ENCODE assay signal across 1 cellular context in genomic region chr10:122267849-122268737, GRCh38.
TF ChIP-seq lines count a peak whose summit lies in the region.

No MANE protein-coding gene starts in this region.

TF ChIP-seq in HepG2, 621 proteins besides CTCF, POLR2A, EP300 and RAD21 (continued from another document and continues in another):
- TF ChIP-seq ZNF740 (CRISPR knock-in tag; IDR thresholded peaks at IDR 0.05), result no peak
- TF ChIP-seq FOXC1 (CRISPR knock-in tag; IDR thresholded peaks at IDR 0.05; ENCODE audit: borderline replicate concordance), result 0 out of 2 replicates have a peak, but pooled peaks have one; percentile 48
- no peak for TF ChIP-seq ZNF816 (CRISPR knock-in tag; IDR thresholded peaks at IDR 0.05; ENCODE audit: borderline replicate concordance)
- no peak for TF ChIP-seq ZNF615 (CRISPR knock-in tag; IDR thresholded peaks at IDR 0.05; ENCODE audit: borderline replicate concordance)
- TF ChIP-seq PBX3 (CRISPR knock-in tag; IDR thresholded peaks at IDR 0.05; ENCODE audit: borderline replicate concordance), result no peak
- 0 out of 2 replicates have a peak, but pooled peaks have one; percentile 32 for TF ChIP-seq MEF2D (CRISPR knock-in tag; IDR thresholded peaks at IDR 0.05)
- no peak for TF ChIP-seq HNRNPL (IDR thresholded peaks at IDR 0.05; ENCODE audit: low read depth, low read length)
- TF ChIP-seq HMG20B (CRISPR knock-in tag; conservative IDR thresholded peaks at IDR 0.05), result no peak
- no peak for TF ChIP-seq SP140L (CRISPR knock-in tag; IDR thresholded peaks at IDR 0.05; ENCODE audit: borderline replicate concordance)
- no peak for TF ChIP-seq SRF (IDR thresholded peaks at IDR 0.05; ENCODE audit: low read depth, low read length)
- TF ChIP-seq ZNF788 (CRISPR knock-in tag; IDR thresholded peaks at IDR 0.05; ENCODE audit: borderline replicate concordance), result no peak
- no peak for TF ChIP-seq ZC3H4 (CRISPR knock-in tag; IDR thresholded peaks at IDR 0.05; ENCODE audit: borderline replicate concordance)
- no peak for TF ChIP-seq KDM6A (CRISPR knock-in tag; IDR thresholded peaks at IDR 0.05; ENCODE audit: low read depth)
- 0 out of 2 replicates have a peak, but pooled peaks have one; percentile 30 for TF ChIP-seq THAP11 (CRISPR knock-in tag; IDR thresholded peaks at IDR 0.05)
- no peak for TF ChIP-seq ZNF296 (CRISPR knock-in tag; conservative IDR thresholded peaks at IDR 0.05)
- TF ChIP-seq ZFP82 (CRISPR knock-in tag; IDR thresholded peaks at IDR 0.05; ENCODE audit: borderline replicate concordance), result no peak
- no peak; the same call in 1 of the 2 replicates for TF ChIP-seq DZIP1 (CRISPR knock-in tag; IDR thresholded peaks at IDR 0.05)
- TF ChIP-seq ZBTB2 (CRISPR knock-in tag; IDR thresholded peaks at IDR 0.05; ENCODE audit: low read depth), result no peak
- no peak for TF ChIP-seq THYN1 (CRISPR knock-in tag; IDR thresholded peaks at IDR 0.05; ENCODE audit: borderline replicate concordance, low read depth)
- TF ChIP-seq POGZ (CRISPR knock-in tag; IDR thresholded peaks at IDR 0.05), result peak; percentile 51
- TF ChIP-seq ETV5 (CRISPR knock-in tag; IDR thresholded peaks at IDR 0.05; ENCODE audit: borderline replicate concordance), result peak; percentile 22; the same call in 1 of the 2 replicates
- no peak for TF ChIP-seq TEAD2 (CRISPR knock-in tag; IDR thresholded peaks at IDR 0.05)
- TF ChIP-seq WIZ (CRISPR knock-in tag; IDR thresholded peaks at IDR 0.05), result no peak
- TF ChIP-seq PHF21A (CRISPR knock-in tag; IDR thresholded peaks at IDR 0.05), result peak; percentile 15; the same call in 1 of the 2 replicates
- 0 out of 2 replicates have a peak, but pooled peaks have one; percentile 5 for TF ChIP-seq ZNF547 (CRISPR knock-in tag; IDR thresholded peaks at IDR 0.05)
- no peak for TF ChIP-seq MYPOP (CRISPR knock-in tag; IDR thresholded peaks at IDR 0.05)
- no peak for TF ChIP-seq KMT2A (CRISPR knock-in tag; IDR thresholded peaks at IDR 0.05)
- TF ChIP-seq ZNF607 (CRISPR knock-in tag; IDR thresholded peaks at IDR 0.05; ENCODE audit: borderline replicate concordance), result no peak
- TF ChIP-seq ZNF580 (CRISPR knock-in tag; IDR thresholded peaks at IDR 0.05; ENCODE audit: borderline replicate concordance, low read depth), result 0 out of 2 replicates have a peak, but pooled peaks have one; percentile 24
- TF ChIP-seq TCF7 (IDR thresholded peaks at IDR 0.05; ENCODE audit: low read depth), result no peak
- 0 out of 2 replicates have a peak, but pooled peaks have one; percentile 37 for TF ChIP-seq ZGPAT (CRISPR knock-in tag; IDR thresholded peaks at IDR 0.05)
- peak; percentile 22 for TF ChIP-seq TEAD3 (CRISPR knock-in tag; optimal IDR thresholded peaks at IDR 0.05; ENCODE audit: borderline replicate concordance)
- TF ChIP-seq NFYC (CRISPR knock-in tag; IDR thresholded peaks at IDR 0.05), result no peak
- TF ChIP-seq HNRNPLL (IDR thresholded peaks at IDR 0.05; ENCODE audit: low read depth, low read length, poor library complexity, severe bottlenecking), result no peak
- TF ChIP-seq RARG (CRISPR knock-in tag; IDR thresholded peaks at IDR 0.05; ENCODE audit: low read depth), result no peak
- no peak for TF ChIP-seq CBX1 (IDR thresholded peaks at IDR 0.05; ENCODE audit: low read depth)
- TF ChIP-seq CSRNP2 (CRISPR knock-in tag; conservative IDR thresholded peaks at IDR 0.05; ENCODE audit: low read depth), result no peak
- TF ChIP-seq ZNF510 (CRISPR knock-in tag; IDR thresholded peaks at IDR 0.05; ENCODE audit: low read depth), result no peak
- no peak for TF ChIP-seq ZNF598 (CRISPR knock-in tag; IDR thresholded peaks at IDR 0.05; ENCODE audit: borderline replicate concordance)
- peak; percentile 28; the same call in 1 of the 2 replicates for TF ChIP-seq ATF2 (CRISPR knock-in tag; IDR thresholded peaks at IDR 0.05)
- no peak for TF ChIP-seq ZNF234 (CRISPR knock-in tag; conservative IDR thresholded peaks at IDR 0.05)
- no peak for TF ChIP-seq ZNF10 (CRISPR knock-in tag; IDR thresholded peaks at IDR 0.05; ENCODE audit: borderline replicate concordance, low read depth)
- TF ChIP-seq GTF3A (CRISPR knock-in tag; conservative IDR thresholded peaks at IDR 0.05), result no peak
- TF ChIP-seq PCBP1 (IDR thresholded peaks at IDR 0.05; ENCODE audit: borderline replicate concordance, low read depth, low read length), result no peak
- TF ChIP-seq ZNF747 (CRISPR knock-in tag; IDR thresholded peaks at IDR 0.05; ENCODE audit: borderline replicate concordance), result no peak
- TF ChIP-seq ARHGAP35 (CRISPR knock-in tag; IDR thresholded peaks at IDR 0.05; ENCODE audit: borderline replicate concordance), result no peak
- TF ChIP-seq FOXO4 (CRISPR knock-in tag; conservative IDR thresholded peaks at IDR 0.05), result no peak
- no peak for TF ChIP-seq SOX6 (IDR thresholded peaks at IDR 0.05)
- peak; percentile 47; the same call in 1 of the 2 replicates for TF ChIP-seq SOX6 (CRISPR knock-in tag; IDR thresholded peaks at IDR 0.05)
- 0 out of 2 replicates have a peak, but pooled peaks have one; percentile 19 for TF ChIP-seq ZNF691 (CRISPR knock-in tag; IDR thresholded peaks at IDR 0.05; ENCODE audit: borderline replicate concordance, low read depth)
- no peak for TF ChIP-seq MED8 (CRISPR knock-in tag; IDR thresholded peaks at IDR 0.05; ENCODE audit: insufficient replicate concordance)
- no peak for TF ChIP-seq SNAPC5 (CRISPR knock-in tag; IDR thresholded peaks at IDR 0.05; ENCODE audit: borderline replicate concordance)
- TF ChIP-seq ZNF512 (CRISPR knock-in tag; IDR thresholded peaks at IDR 0.05), result no peak
- TF ChIP-seq RFXAP (CRISPR knock-in tag; IDR thresholded peaks at IDR 0.05; ENCODE audit: borderline replicate concordance), result no peak
